20 cellular contexts compared by ENCODE assay signal in genomic region chr10:118278649-118279048, GRCh38.
DNase-seq lines count a peak whose midpoint lies in the region; ATAC-seq and TF ChIP-seq lines count a peak whose summit lies in the region.
"Had no signal": no experiment of that assay in that cellular context is flagged by ENCODE, and none has a peak within 500 bp of the region (broad histone marks: within the 10 kb centered on the region; RNA-seq: fewer than 3 reads in every experiment).

No MANE protein-coding gene starts in this region.

- H3K27me3 Mint-ChIP-seq in activated CD8-positive, alpha-beta T cell treated with anti-CD3 and anti-CD28 coated beads, Interleukin-2, amount 10 ng/mL, durations not matched to agents 7 days and 5 days (ENCODE audit: low read depth) = peaks cover 2% of the 10 kb centered on the region
- H3K27me3 Mint-ChIP-seq in activated naive CD4-positive, alpha-beta T cell treated with anti-CD3 and anti-CD28 coated beads for 36 hours (ENCODE audit: low read depth) = no peaks in the 10 kb centered on the region

- H3K36me3 Mint-ChIP-seq in activated CD8-positive, alpha-beta T cell treated with anti-CD3 and anti-CD28 coated beads, Interleukin-2, amount 10 ng/mL, durations not matched to agents 7 days and 5 days (ENCODE audit: low read depth) = no peaks in the 10 kb centered on the region
- no peaks in the 10 kb centered on the region for H3K36me3 Mint-ChIP-seq in activated naive CD4-positive, alpha-beta T cell treated with anti-CD3 and anti-CD28 coated beads for 36 hours (ENCODE audit: low read depth)

- no peak for ATAC-seq in activated CD8-positive, alpha-beta T cell treated with anti-CD3 and anti-CD28 coated beads, Interleukin-2, amount 10 ng/mL, durations not matched to agents 7 days and 5 days
- ATAC-seq: K562, Panc1, SK-N-SH treated with all-trans-retinoic acid at 6 μM for 48 hours had no signal

- H3K27ac Mint-ChIP-seq in activated CD8-positive, alpha-beta T cell treated with anti-CD3 and anti-CD28 coated beads, Interleukin-2, amount 10 ng/mL, durations not matched to agents 7 days and 5 days = no peak overlapping the region
- H3K27ac Mint-ChIP-seq in activated naive CD4-positive, alpha-beta T cell treated with anti-CD3 and anti-CD28 coated beads for 36 hours = no peak overlapping the region

- intact Hi-C loops in activated naive CD4-positive, alpha-beta T cell treated with anti-CD3 and anti-CD28 coated beads for 36 hours (cut with micrococcal nuclease) = no loop called here

- H3K9me3 Mint-ChIP-seq in activated CD8-positive, alpha-beta T cell treated with anti-CD3 and anti-CD28 coated beads, Interleukin-2, amount 10 ng/mL, durations not matched to agents 7 days and 5 days (ENCODE audit: insufficient read depth) = no peaks in the 10 kb centered on the region
- H3K9me3 Mint-ChIP-seq in activated naive CD4-positive, alpha-beta T cell treated with anti-CD3 and anti-CD28 coated beads for 36 hours = peaks cover 5% of the 10 kb centered on the region

- peak; percentile 43 for DNase-seq in A172 (ENCODE audit: low spot score)
- peak; percentile 46 for DNase-seq in HPDE6-E6E7 (ENCODE audit: extremely low spot score)
- DNase-seq in SW480 (ENCODE audit: low spot score) = peak; percentile 33
- DNase-seq in fibroblast of villous mesenchyme (ENCODE audit: low read depth) = peak; percentile 6
- DNase-seq in NCI-H146 (lab: John Stamatoyannopoulos, UW) = no peak
- no peak for DNase-seq in activated CD8-positive, alpha-beta T cell treated with anti-CD3 and anti-CD28 coated beads, Interleukin-2, amount 10 ng/mL, durations not matched to agents 7 days and 5 days
- DNase-seq in activated naive CD4-positive, alpha-beta T cell treated with anti-CD3 and anti-CD28 coated beads for 36 hours = no peak
- no peak for DNase-seq in caudate nucleus (lab: John Stamatoyannopoulos, UW)
- DNase-seq: COR-L47, DMS153, NCI-H1048, NCI-H1436 treated with DMSO at 0.1 percent for 48 hours, NCI-H2081 treated with DMSO at 0.1 percent for 48 hours, NCI-H510A treated with DMSO at 0.1 percent for 48 hours, NCI-H82, Right ventricle myocardium superior had no signal

- POLR2A ChIA-PET in activated CD8-positive, alpha-beta T cell treated with anti-CD3 and anti-CD28 coated beads, Interleukin-2, amount 10 ng/mL, durations not matched to agents 7 days and 5 days (lab: Charles Lee) = no interaction called here

- no peak overlapping the region for H3K4me3 Mint-ChIP-seq in activated CD8-positive, alpha-beta T cell treated with anti-CD3 and anti-CD28 coated beads, Interleukin-2, amount 10 ng/mL, durations not matched to agents 7 days and 5 days
- H3K4me3 Mint-ChIP-seq in activated naive CD4-positive, alpha-beta T cell treated with anti-CD3 and anti-CD28 coated beads for 36 hours = no peak overlapping the region

- no peak overlapping the region for H3K27ac ChIP-seq in caudate nucleus (ENCODE audit: low read depth, low read length)

- no peak overlapping the region for H3K4me3 ChIP-seq in fibroblast of villous mesenchyme (ENCODE audit: low read depth, low read length)
- H3K4me3 ChIP-seq: HAP-1, K562 had no signal

- no peaks in the 10 kb centered on the region for H3K4me1 Mint-ChIP-seq in activated CD8-positive, alpha-beta T cell treated with anti-CD3 and anti-CD28 coated beads, Interleukin-2, amount 10 ng/mL, durations not matched to agents 7 days and 5 days (ENCODE audit: low read depth)
- H3K4me1 Mint-ChIP-seq in activated naive CD4-positive, alpha-beta T cell treated with anti-CD3 and anti-CD28 coated beads for 36 hours (ENCODE audit: low read depth) = no peaks in the 10 kb centered on the region

- CTCF ChIA-PET in activated CD8-positive, alpha-beta T cell treated with anti-CD3 and anti-CD28 coated beads, Interleukin-2, amount 10 ng/mL, durations not matched to agents 7 days and 5 days (lab: Charles Lee) = no interaction called here
- CTCF ChIA-PET in activated naive CD4-positive, alpha-beta T cell treated with anti-CD3 and anti-CD28 coated beads for 36 hours (lab: Charles Lee) = no interaction called here

- TF ChIP-seq CTCF in fibroblast of villous mesenchyme (IDR thresholded peaks at IDR 0.05; ENCODE audit: insufficient read depth, low read depth, low read length) = no peak

Comparison
In these comparisons a context has a peak if more than half of its experiments do, and no peak if none do; other contexts are left out.
1. DNase-seq: peak in A172 (single experiment), HPDE6-E6E7 (single experiment), SW480 (single experiment) and fibroblast of villous mesenchyme (single experiment); none in NCI-H146 (single experiment), activated CD8-positive, alpha-beta T cell treated with anti-CD3 and anti-CD28 coated beads, Interleukin-2, amount 10 ng/mL, durations not matched to agents 7 days and 5 days (single experiment), activated naive CD4-positive, alpha-beta T cell treated with anti-CD3 and anti-CD28 coated beads for 36 hours (single experiment) and caudate nucleus (0 of 61).